Comparison of ENCODE assay signal across 17 cellular contexts in genomic region chr5:174096619-174097018, GRCh38. TPM values are rescaled to one million over a fixed set of nuclear protein-coding genes. Genes with fewer than 3 reads are reported as not detected.
DNase-seq lines count a peak whose midpoint lies in the region; ATAC-seq and TF ChIP-seq lines count a peak whose summit lies in the region.
"Had no signal": no experiment of that assay in that cellular context is flagged by ENCODE, and none has a peak within 500 bp of the region (broad histone marks: within the 10 kb centered on the region; RNA-seq: fewer than 3 reads in every experiment).

No MANE protein-coding gene starts in this region.

- H3K27me3 ChIP-seq in H7 (ENCODE audit: control insufficient read depth, insufficient read depth, low read length) (no peaks in the 10 kb centered on the region), PC-3 (ENCODE audit: low read length) (peaks cover 71% of the 10 kb centered on the region)
- H3K27me3 ChIP-seq: BE2C had no signal

- H2AFZ ChIP-seq in PC-3 (ENCODE audit: low read length), result no peak overlapping the region

- H3K4me3 ChIP-seq in H7 (ENCODE audit: insufficient read depth, low read depth, low read length), result no peak overlapping the region
- H3K4me3 ChIP-seq in PC-3 (ENCODE audit: low read length), result no peak overlapping the region

- BruUV-seq in PC-3 (replicated peaks; lab: Mats Ljungman, UMichigan), result no TSS peak

- no peaks in the 10 kb centered on the region for H4K20me1 ChIP-seq in PC-3 (ENCODE audit: low read length)

- POLR2A ChIA-PET in PC-3 (lab: Charles Lee; ENCODE audit: unreplicated experiment), result no interaction called here

- 0 out of 2 replicates have a peak, but pooled peaks have one; percentile 12 for TF ChIP-seq CTCF in PC-3 (conservative IDR thresholded peaks at IDR 0.05; ENCODE audit: low read depth, low read length)

- H3F3A ChIP-seq in PC-3 (ENCODE audit: low read length, unreplicated experiment), result no peaks in the 10 kb centered on the region

- H3K9me3 ChIP-seq in PC-3 (ENCODE audit: low read length), result no peaks in the 10 kb centered on the region
- H3K9me3 ChIP-seq: BE2C, Caco-2 had no signal

- H3K27ac ChIP-seq in PC-3 (ENCODE audit: low read length), result no peak overlapping the region
- H3K27ac ChIP-seq: C4-2B, KMS-11 had no signal

- H3K4me2 ChIP-seq in PC-3 (ENCODE audit: low read length), result no peak overlapping the region
- H3K4me2 ChIP-seq: KMS-11 had no signal

- no peak for ATAC-seq in PC-3
- ATAC-seq in sciatic nerve, result no peak
- ATAC-seq: HCT116 had no signal

- H3K36me3 ChIP-seq in H7 (replicated peaks; ENCODE audit: control insufficient read depth, insufficient read depth, low read length), result no peaks in the 10 kb centered on the region
- no peaks in the 10 kb centered on the region for H3K36me3 ChIP-seq in PC-3 (ENCODE audit: low read depth, low read length)

- H3K4me1 ChIP-seq in PC-3 (ENCODE audit: insufficient read depth, low read length), result no peaks in the 10 kb centered on the region
- H3K4me1 ChIP-seq: Caco-2 had no signal

- CTCF ChIA-PET in PC-3 (lab: Charles Lee), result no interaction called here

- H3K9ac ChIP-seq in PC-3 (ENCODE audit: low read length), result no peak overlapping the region
- H3K9ac ChIP-seq: KMS-11 had no signal

- no peaks in the 10 kb centered on the region for H3K9me2 ChIP-seq in PC-3 (replicated peaks; ENCODE audit: low read length)

- intact Hi-C loops in PC-3 (cut with micrococcal nuclease), result no loop called here
- intact Hi-C loops in sciatic nerve (cut with DNase I), result no loop called here

- H3K79me2 ChIP-seq in PC-3 (ENCODE audit: low read length), result no peaks in the 10 kb centered on the region

- DNase-seq in H7, result peak; percentile 57
- no peak for DNase-seq in PC-3
- peak; percentile 37 for DNase-seq in iPS-NIHi11 (ENCODE audit: low spot score)
- no peak for DNase-seq in central memory CD4-positive, alpha-beta T cell
- DNase-seq in sciatic nerve (ENCODE audit: low spot score), result no peak
- no peak for DNase-seq in NCI-H128 (lab: John Stamatoyannopoulos, UW; ENCODE audit: unreplicated experiment)
- no peak for DNase-seq in NCI-H226
- DNase-seq: ACHN; BE2C; Caco-2; CD4-positive, alpha-beta T cell; HFFc6 had no signal

RNA-seq across cellular contexts. Expression of gene NSG2, which starts 51.1 kb away (rescaled TPM):
- total RNA-seq in H7 (2014; rRNA removed; shearing (Covaris generic)), result 0.66 and 1.7 TPM in 2 replicates
- total RNA-seq in PC-3 (2014; rRNA removed), result 0.07 TPM in 1 of 2 replicates, not detected in the other
- not detected for total RNA-seq in sciatic nerve
- total RNA-seq: Caco-2; CD4-positive, alpha-beta T cell; H4; HFFc6; HT-29 had no signal

Comparison
In these comparisons a context has a peak if more than half of its experiments do, and no peak if none do; other contexts are left out.
1. DNase-seq: peak in H7 (single experiment) and iPS-NIHi11 (single experiment); none in PC-3 (single experiment), central memory CD4-positive, alpha-beta T cell (single experiment), sciatic nerve (single experiment), NCI-H128 (single experiment) and NCI-H226 (single experiment).